In the genomic region with DNA sequence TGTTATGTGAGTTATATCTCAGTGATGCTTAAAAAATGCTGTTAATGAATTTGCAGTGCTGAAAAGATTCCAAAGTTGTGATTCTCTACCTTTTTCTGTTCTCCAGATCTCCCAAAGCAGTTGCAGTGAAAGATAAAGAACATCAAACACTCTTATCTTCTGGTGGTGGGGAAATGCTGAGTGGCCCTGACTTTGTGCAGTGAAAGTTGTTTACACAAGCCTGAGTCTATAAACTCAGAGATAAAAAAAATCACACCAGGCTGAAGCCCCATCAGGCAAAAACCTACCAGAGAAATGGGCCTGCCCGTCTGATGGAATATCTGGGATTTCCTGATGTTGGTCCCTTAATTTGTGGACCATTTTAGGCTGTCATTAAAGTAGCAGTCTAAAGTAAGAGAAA, we compare ENCODE assay signal across 1 cellular context.
TF ChIP-seq lines count a peak whose summit lies in the region.

No MANE protein-coding gene starts in this region.

TF ChIP-seq in HepG2, 621 proteins besides CTCF, POLR2A, EP300 and RAD21 (continued from another document and continues in another):
- TF ChIP-seq, protein P1, sequence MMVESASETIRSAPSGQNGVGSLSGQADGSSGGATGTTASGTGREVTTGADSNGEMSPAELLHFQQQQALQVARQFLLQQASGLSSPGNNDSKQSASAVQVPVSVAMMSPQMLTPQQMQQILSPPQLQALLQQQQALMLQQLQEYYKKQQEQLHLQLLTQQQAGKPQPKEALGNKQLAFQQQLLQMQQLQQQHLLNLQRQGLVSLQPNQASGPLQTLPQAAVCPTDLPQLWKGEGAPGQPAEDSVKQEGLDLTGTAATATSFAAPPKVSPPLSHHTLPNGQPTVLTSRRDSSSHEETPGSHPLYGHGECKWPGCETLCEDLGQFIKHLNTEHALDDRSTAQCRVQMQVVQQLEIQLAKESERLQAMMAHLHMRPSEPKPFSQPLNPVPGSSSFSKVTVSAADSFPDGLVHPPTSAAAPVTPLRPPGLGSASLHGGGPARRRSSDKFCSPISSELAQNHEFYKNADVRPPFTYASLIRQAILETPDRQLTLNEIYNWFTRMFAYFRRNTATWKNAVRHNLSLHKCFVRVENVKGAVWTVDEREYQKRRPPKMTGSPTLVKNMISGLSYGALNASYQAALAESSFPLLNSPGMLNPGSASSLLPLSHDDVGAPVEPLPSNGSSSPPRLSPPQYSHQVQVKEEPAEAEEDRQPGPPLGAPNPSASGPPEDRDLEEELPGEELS (CRISPR knock-in tag; IDR thresholded peaks at IDR 0.05), result peak; percentile 88
- TF ChIP-seq ZNF432 (CRISPR knock-in tag; IDR thresholded peaks at IDR 0.05; ENCODE audit: borderline replicate concordance) (no peak), ZKSCAN5 (CRISPR knock-in tag; IDR thresholded peaks at IDR 0.05) (no peak), TIGD3 (CRISPR knock-in tag; IDR thresholded peaks at IDR 0.05; ENCODE audit: borderline replicate concordance) (no peak), MAFF (IDR thresholded peaks at IDR 0.05; ENCODE audit: low read depth, low read length) (peak; percentile 73), RFX3 (CRISPR knock-in tag; IDR thresholded peaks at IDR 0.05) (no peak), ZNF598 (CRISPR knock-in tag; IDR thresholded peaks at IDR 0.05; ENCODE audit: borderline replicate concordance) (no peak), ZBTB34 (CRISPR knock-in tag; IDR thresholded peaks at IDR 0.05) (no peak), SOX5 (CRISPR knock-in tag; IDR thresholded peaks at IDR 0.05; ENCODE audit: borderline replicate concordance) (peak; percentile 74; the same call in 1 of the 2 replicates), MAFG (CRISPR knock-in tag; IDR thresholded peaks at IDR 0.05) (no peak), ARNTL (CRISPR knock-in tag; IDR thresholded peaks at IDR 0.05) (0 out of 2 replicates have a peak, but pooled peaks have one; percentile 30), ZBTB33 (CRISPR knock-in tag; IDR thresholded peaks at IDR 0.05) (no peak), NFIC (IDR thresholded peaks at IDR 0.05; ENCODE audit: low read length) (peak; percentile 67), ZNF850 (CRISPR knock-in tag; conservative IDR thresholded peaks at IDR 0.05) (no peak), HOXA7 (CRISPR knock-in tag; IDR thresholded peaks at IDR 0.05) (no peak), ZNF879 (CRISPR knock-in tag; IDR thresholded peaks at IDR 0.05) (no peak), ZNF550 (CRISPR knock-in tag; IDR thresholded peaks at IDR 0.05; ENCODE audit: borderline replicate concordance) (no peak), TARDBP (CRISPR knock-in tag; IDR thresholded peaks at IDR 0.05) (no peak), PRPF4 (IDR thresholded peaks at IDR 0.05; ENCODE audit: low read depth, low read length, poor library complexity, severe bottlenecking) (no peak), ZNF335 (CRISPR knock-in tag; IDR thresholded peaks at IDR 0.05) (no peak), ZNF564 (CRISPR knock-in tag; IDR thresholded peaks at IDR 0.05) (no peak), RBM39 (IDR thresholded peaks at IDR 0.05; ENCODE audit: low read depth, low read length, poor library complexity, severe bottlenecking) (no peak), SIN3B (IDR thresholded peaks at IDR 0.05; ENCODE audit: low read length) (no peak), ZNF143 (CRISPR knock-in tag; IDR thresholded peaks at IDR 0.05) (no peak), FOXA1 (IDR thresholded peaks at IDR 0.05) (peak; percentile 34; the same call in 1 of the 2 replicates), FOXA1 (CRISPR knock-in tag; IDR thresholded peaks at IDR 0.05) (peak; percentile 93), ZBTB39 (CRISPR knock-in tag; IDR thresholded peaks at IDR 0.05) (no peak), SMAD1 (CRISPR knock-in tag; IDR thresholded peaks at IDR 0.05; ENCODE audit: borderline replicate concordance, low read depth) (no peak), NR1H2 (CRISPR knock-in tag; IDR thresholded peaks at IDR 0.05; ENCODE audit: borderline replicate concordance, low read depth) (no peak)
- TF ChIP-seq, protein P2, sequence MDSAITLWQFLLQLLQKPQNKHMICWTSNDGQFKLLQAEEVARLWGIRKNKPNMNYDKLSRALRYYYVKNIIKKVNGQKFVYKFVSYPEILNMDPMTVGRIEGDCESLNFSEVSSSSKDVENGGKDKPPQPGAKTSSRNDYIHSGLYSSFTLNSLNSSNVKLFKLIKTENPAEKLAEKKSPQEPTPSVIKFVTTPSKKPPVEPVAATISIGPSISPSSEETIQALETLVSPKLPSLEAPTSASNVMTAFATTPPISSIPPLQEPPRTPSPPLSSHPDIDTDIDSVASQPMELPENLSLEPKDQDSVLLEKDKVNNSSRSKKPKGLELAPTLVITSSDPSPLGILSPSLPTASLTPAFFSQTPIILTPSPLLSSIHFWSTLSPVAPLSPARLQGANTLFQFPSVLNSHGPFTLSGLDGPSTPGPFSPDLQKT (CRISPR knock-in tag; IDR thresholded peaks at IDR 0.05; ENCODE audit: borderline replicate concordance), result no peak
- TF ChIP-seq, protein P3, sequence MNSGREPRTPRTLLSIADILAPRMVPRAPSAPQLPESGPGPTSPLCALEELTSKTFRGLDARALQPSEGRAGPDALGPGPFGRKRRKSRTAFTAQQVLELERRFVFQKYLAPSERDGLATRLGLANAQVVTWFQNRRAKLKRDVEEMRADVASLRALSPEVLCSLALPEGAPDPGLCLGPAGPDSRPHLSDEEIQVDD (CRISPR knock-in tag; IDR thresholded peaks at IDR 0.05; ENCODE audit: borderline replicate concordance), result no peak
- TF ChIP-seq, protein P4, sequence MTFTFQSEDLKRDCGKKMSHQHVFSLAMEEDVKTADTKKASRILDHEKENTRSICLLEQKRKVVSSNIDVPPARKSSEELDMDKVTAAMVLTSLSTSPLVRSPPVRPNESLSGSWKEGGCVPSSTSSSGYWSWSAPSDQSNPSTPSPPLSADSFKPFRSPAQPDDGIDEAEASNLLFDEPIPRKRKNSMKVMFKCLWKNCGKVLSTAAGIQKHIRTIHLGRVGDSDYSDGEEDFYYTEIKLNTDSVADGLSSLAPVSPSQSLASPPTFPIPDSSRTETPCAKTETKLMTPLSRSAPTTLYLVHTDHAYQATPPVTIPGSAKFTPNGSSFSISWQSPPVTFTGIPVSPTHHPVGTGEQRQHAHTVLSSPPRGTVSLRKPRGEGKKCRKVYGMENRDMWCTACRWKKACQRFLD (CRISPR knock-in tag; IDR thresholded peaks at IDR 0.05; ENCODE audit: borderline replicate concordance), result no peak
- TF ChIP-seq, protein P5, sequence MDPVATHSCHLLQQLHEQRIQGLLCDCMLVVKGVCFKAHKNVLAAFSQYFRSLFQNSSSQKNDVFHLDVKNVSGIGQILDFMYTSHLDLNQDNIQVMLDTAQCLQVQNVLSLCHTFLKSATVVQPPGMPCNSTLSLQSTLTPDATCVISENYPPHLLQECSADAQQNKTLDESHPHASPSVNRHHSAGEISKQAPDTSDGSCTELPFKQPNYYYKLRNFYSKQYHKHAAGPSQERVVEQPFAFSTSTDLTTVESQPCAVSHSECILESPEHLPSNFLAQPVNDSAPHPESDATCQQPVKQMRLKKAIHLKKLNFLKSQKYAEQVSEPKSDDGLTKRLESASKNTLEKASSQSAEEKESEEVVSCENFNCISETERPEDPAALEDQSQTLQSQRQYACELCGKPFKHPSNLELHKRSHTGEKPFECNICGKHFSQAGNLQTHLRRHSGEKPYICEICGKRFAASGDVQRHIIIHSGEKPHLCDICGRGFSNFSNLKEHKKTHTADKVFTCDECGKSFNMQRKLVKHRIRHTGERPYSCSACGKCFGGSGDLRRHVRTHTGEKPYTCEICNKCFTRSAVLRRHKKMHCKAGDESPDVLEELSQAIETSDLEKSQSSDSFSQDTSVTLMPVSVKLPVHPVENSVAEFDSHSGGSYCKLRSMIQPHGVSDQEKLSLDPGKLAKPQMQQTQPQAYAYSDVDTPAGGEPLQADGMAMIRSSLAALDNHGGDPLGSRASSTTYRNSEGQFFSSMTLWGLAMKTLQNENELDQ (CRISPR knock-in tag; IDR thresholded peaks at IDR 0.05; ENCODE audit: borderline replicate concordance), result no peak
- TF ChIP-seq, protein P6, sequence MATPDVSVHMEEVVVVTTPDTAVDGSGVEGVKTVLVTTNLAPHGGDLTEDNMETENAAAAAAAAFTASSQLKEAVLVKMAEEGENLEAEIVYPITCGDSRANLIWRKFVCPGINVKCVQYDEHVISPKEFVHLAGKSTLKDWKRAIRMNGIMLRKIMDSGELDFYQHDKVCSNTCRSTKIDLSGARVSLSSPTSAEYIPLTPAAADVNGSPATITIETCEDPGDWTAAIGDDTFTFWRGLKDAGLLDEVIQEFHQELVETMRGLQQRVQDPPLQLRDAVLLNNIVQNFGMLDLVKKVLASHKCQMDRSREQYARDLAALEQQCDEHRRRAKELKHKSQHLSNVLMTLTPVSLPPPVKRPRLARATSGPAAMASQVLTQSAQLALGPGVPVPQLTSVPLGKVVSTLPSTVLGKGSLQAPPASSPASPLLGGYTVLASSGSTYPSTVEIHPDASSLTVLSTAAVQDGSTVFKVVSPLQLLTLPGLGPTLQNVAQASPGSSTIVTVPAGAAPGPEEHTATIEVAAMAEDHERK (CRISPR knock-in tag; IDR thresholded peaks at IDR 0.05; ENCODE audit: low read depth), result no peak
- TF ChIP-seq, protein P7, sequence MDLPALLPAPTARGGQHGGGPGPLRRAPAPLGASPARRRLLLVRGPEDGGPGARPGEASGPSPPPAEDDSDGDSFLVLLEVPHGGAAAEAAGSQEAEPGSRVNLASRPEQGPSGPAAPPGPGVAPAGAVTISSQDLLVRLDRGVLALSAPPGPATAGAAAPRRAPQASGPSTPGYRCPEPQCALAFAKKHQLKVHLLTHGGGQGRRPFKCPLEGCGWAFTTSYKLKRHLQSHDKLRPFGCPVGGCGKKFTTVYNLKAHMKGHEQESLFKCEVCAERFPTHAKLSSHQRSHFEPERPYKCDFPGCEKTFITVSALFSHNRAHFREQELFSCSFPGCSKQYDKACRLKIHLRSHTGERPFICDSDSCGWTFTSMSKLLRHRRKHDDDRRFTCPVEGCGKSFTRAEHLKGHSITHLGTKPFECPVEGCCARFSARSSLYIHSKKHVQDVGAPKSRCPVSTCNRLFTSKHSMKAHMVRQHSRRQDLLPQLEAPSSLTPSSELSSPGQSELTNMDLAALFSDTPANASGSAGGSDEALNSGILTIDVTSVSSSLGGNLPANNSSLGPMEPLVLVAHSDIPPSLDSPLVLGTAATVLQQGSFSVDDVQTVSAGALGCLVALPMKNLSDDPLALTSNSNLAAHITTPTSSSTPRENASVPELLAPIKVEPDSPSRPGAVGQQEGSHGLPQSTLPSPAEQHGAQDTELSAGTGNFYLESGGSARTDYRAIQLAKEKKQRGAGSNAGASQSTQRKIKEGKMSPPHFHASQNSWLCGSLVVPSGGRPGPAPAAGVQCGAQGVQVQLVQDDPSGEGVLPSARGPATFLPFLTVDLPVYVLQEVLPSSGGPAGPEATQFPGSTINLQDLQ (CRISPR knock-in tag; IDR thresholded peaks at IDR 0.05), result no peak
